Comparison of ENCODE assay signal across 14 cellular contexts in genomic region chr17:5527647-5528250, GRCh38. TPM values are rescaled to one million over a fixed set of nuclear protein-coding genes. Genes with fewer than 3 reads are reported as not detected.
DNase-seq lines count a peak whose midpoint lies in the region; ATAC-seq, FAIRE-seq and TF ChIP-seq lines count a peak whose summit lies in the region.
"Had no signal": no experiment of that assay in that cellular context is flagged by ENCODE, and none has a peak within 500 bp of the region (broad histone marks: within the 10 kb centered on the region; RNA-seq: fewer than 3 reads in every experiment).

No MANE protein-coding gene starts in this region.

- peak overlapping the region in 1 of 2 experiments; percentile 14 for H3K4ac ChIP-seq in mesenchymal stem cell (ENCODE audit: low read depth in 1 of 2, low read length in 2 of 2)

- no peak overlapping the region for H3K4me3 Mint-ChIP-seq in astrocyte (ENCODE audit: unreplicated experiment)
- H3K4me3 Mint-ChIP-seq: CD8-positive, alpha-beta T cell had no signal

- peak overlapping the region; percentile 55 for H2AK5ac ChIP-seq in mesenchymal stem cell (ENCODE audit: low read length, severe bottlenecking)

- no peaks in the 10 kb centered on the region for H4K20me1 ChIP-seq in astrocyte (ENCODE audit: insufficient read depth, low read length)

- FAIRE-seq in astrocyte (lab: Jason Lieb, UNC) = no peak
- FAIRE-seq: H54 had no signal

- 98% methylated on average over 7 of the region's 8 CpGs for WGBS in mesenchymal stem cell
- WGBS in testis, 2 donors = 86 to 87% methylated on average over 8 of the region's 8 CpGs

- H3K36me3 ChIP-seq in Panc1 (ENCODE audit: control insufficient read depth, insufficient read depth, low read length) (no peaks in the 10 kb centered on the region), astrocyte (ENCODE audit: insufficient read depth, low read length) (no peaks in the 10 kb centered on the region), mesenchymal stem cell (ENCODE audit: control insufficient read depth in 1 of 2, insufficient read depth in 2 of 2, low read depth in 1 of 2, low read length in 2 of 2) (peaks cover 0 to 78% of the 10 kb centered on the region in 2 experiments), stomach smooth muscle (ENCODE audit: control insufficient read depth in 2 of 2, insufficient read depth in 2 of 2, low read length in 2 of 2) (no peaks in the 10 kb centered on the region), testis (ENCODE audit: low read depth, missing control alignments) (no peaks in the 10 kb centered on the region)
- H3K36me3 ChIP-seq: brain microvascular endothelial cell had no signal

- H4K8ac ChIP-seq in mesenchymal stem cell (ENCODE audit: low read length) = peak overlapping the region; percentile 59

- H2BK5ac ChIP-seq in mesenchymal stem cell (ENCODE audit: low read depth, low read length, poor library complexity, severe bottlenecking) = no peak overlapping the region

- no peak for TF ChIP-seq POLR2A in testis (IDR thresholded peaks at IDR 0.05)

- H2BK15ac ChIP-seq in mesenchymal stem cell (ENCODE audit: low read depth, poor library complexity, severe bottlenecking) = peak overlapping the region; percentile 60

- H3K9me3 Mint-ChIP-seq in astrocyte (ENCODE audit: unreplicated experiment) = no peaks in the 10 kb centered on the region
- H3K9me3 Mint-ChIP-seq: CD8-positive, alpha-beta T cell had no signal

- no peaks in the 10 kb centered on the region for H3K27me3 ChIP-seq in Panc1 (ENCODE audit: control insufficient read depth, insufficient read depth, low read length)
- no peaks in the 10 kb centered on the region for H3K27me3 ChIP-seq in astrocyte (ENCODE audit: insufficient read depth, low read length)
- H3K27me3 ChIP-seq in mesenchymal stem cell (ENCODE audit: control insufficient read depth in 1 of 2, insufficient read depth in 1 of 2, low read length in 2 of 2) = no peaks in the 10 kb centered on the region
- H3K27me3 ChIP-seq in stomach smooth muscle (ENCODE audit: control insufficient read depth in 1 of 2, insufficient read depth in 2 of 2, low read length in 2 of 2) = no peaks in the 10 kb centered on the region
- H3K27me3 ChIP-seq in testis = no peaks in the 10 kb centered on the region
- H3K27me3 ChIP-seq: brain microvascular endothelial cell, stomach had no signal

- POLR2A ChIA-PET in Panc1 (lab: Charles Lee) = interaction anchor here (0.5 kb wide), 1 partner anchor 857 kb away, joined by 3 read pairs; no protein-coding TSS in a partner anchor

- peak overlapping the region; percentile 98 for H3K27ac Mint-ChIP-seq in astrocyte (ENCODE audit: unreplicated experiment)

- H3K4me3 ChIP-seq in Panc1 (ENCODE audit: low read depth in 2 of 2, low read length in 2 of 2) (no peak overlapping the region), astrocyte (ENCODE audit: insufficient read depth, low read depth, low read length) (no peak overlapping the region), mesenchymal stem cell (ENCODE audit: insufficient read depth in 1 of 2, low read depth in 1 of 2, low read length in 2 of 2) (no peak overlapping the region), stomach smooth muscle (ENCODE audit: low read length in 2 of 2) (no peak overlapping the region), testis (no peak overlapping the region)
- H3K4me3 ChIP-seq: stomach had no signal

- no peaks in the 10 kb centered on the region for H3K36me3 Mint-ChIP-seq in astrocyte (ENCODE audit: low read depth, unreplicated experiment)

- no peaks in the 10 kb centered on the region for H3K79me1 ChIP-seq in mesenchymal stem cell (replicated peaks; ENCODE audit: low read length, poor library complexity, severe bottlenecking)

- H3K18ac ChIP-seq in mesenchymal stem cell (ENCODE audit: low read depth in 1 of 2, low read length in 2 of 2) = peak overlapping the region; percentile 64 to 91

- H2AFZ ChIP-seq in astrocyte (ENCODE audit: low read depth, low read length) = no peak overlapping the region
- H2AFZ ChIP-seq in mesenchymal stem cell (ENCODE audit: low read depth, low read length) = no peak overlapping the region

- peak overlapping the region; percentile 71 for H3K9ac ChIP-seq in astrocyte (ENCODE audit: low read length)
- H3K9ac ChIP-seq in mesenchymal stem cell (ENCODE audit: low read length) = peak overlapping the region; percentile 70
- no peak overlapping the region for H3K9ac ChIP-seq in stomach smooth muscle (ENCODE audit: low read length in 2 of 2)

- H3K27me3 Mint-ChIP-seq in astrocyte (ENCODE audit: low read depth, unreplicated experiment) = no peaks in the 10 kb centered on the region

- H3K4me1 Mint-ChIP-seq in astrocyte (ENCODE audit: low read depth, unreplicated experiment) = peaks cover 23% of the 10 kb centered on the region

- no peaks in the 10 kb centered on the region for H3K9me3 ChIP-seq in Panc1 (ENCODE audit: control insufficient read depth, insufficient read depth, low read depth, low read length)
- no peaks in the 10 kb centered on the region for H3K9me3 ChIP-seq in astrocyte (ENCODE audit: insufficient read depth, low read depth, low read length)
- H3K9me3 ChIP-seq in mesenchymal stem cell (ENCODE audit: control insufficient read depth, low read length) = no peaks in the 10 kb centered on the region
- no peaks in the 10 kb centered on the region for H3K9me3 ChIP-seq in stomach smooth muscle (ENCODE audit: control insufficient read depth in 2 of 2, low read length in 2 of 2)
- H3K9me3 ChIP-seq in testis = no peaks in the 10 kb centered on the region
- H3K9me3 ChIP-seq: stomach had no signal

- in situ Hi-C loops in Panc1 (cut with HindIII; ENCODE audit: low pct_unique_long_range_greater_than_20kb, low sequenced_read_pairs) = no loop called here

- no peak overlapping the region for H3K27ac ChIP-seq in Panc1 (ENCODE audit: low read length)
- peak overlapping the region; percentile 78 for H3K27ac ChIP-seq in astrocyte (ENCODE audit: low read depth, low read length)
- peak overlapping the region; percentile 96 for H3K27ac ChIP-seq in mesenchymal stem cell (ENCODE audit: low read length, poor library complexity, severe bottlenecking)
- H3K27ac ChIP-seq in stomach smooth muscle (ENCODE audit: low read length) = peak overlapping the region; percentile 69
- H3K27ac ChIP-seq in testis = no peak overlapping the region

- peak overlapping the region; percentile 79 for H4K91ac ChIP-seq in mesenchymal stem cell (ENCODE audit: low read length)

- H3K14ac ChIP-seq in mesenchymal stem cell (ENCODE audit: low read length in 2 of 2) = peak overlapping the region in 1 of 2 experiments; percentile 56

- H3K23ac ChIP-seq in mesenchymal stem cell (ENCODE audit: low read length in 2 of 2) = no peak overlapping the region

- no peaks in the 10 kb centered on the region for H3K79me2 ChIP-seq in astrocyte (ENCODE audit: insufficient read depth, low read length)

- no peak overlapping the region for H3K4me2 ChIP-seq in astrocyte (ENCODE audit: low read length)
- H3K4me2 ChIP-seq in mesenchymal stem cell (ENCODE audit: low read length, poor library complexity, severe bottlenecking) = no peak overlapping the region

- peak overlapping the region; percentile 35 for H2BK120ac ChIP-seq in mesenchymal stem cell (ENCODE audit: low read depth, low read length)

- ATAC-seq in Panc1 = peak; percentile 40; the same call in 1 of the 2 replicates
- ATAC-seq: CD8-positive, alpha-beta T cell had no signal

- peak overlapping the region; percentile 20 to 77 for H2BK12ac ChIP-seq in mesenchymal stem cell (ENCODE audit: low read length in 2 of 2)

- DNase-seq in Panc1 (ENCODE audit: low read depth, low spot score) (no peak), astrocyte (ENCODE audit: low read depth) (no peak), mesenchymal stem cell (no peak), testis (no peak), SW480 (ENCODE audit: low spot score) (no peak), NCI-H2196 treated with DMSO at 0.1 percent for 48 hours (lab: John Stamatoyannopoulos, UW; ENCODE audit: unreplicated experiment) (no peak)
- DNase-seq: activated CD4-positive, CD25-positive, alpha-beta regulatory T cell; brain microvascular endothelial cell; CD8-positive, alpha-beta T cell; NCI-H2107; NK-92 treated with Interleukin-12 subunit alpha and Interleukin-12 subunit beta, amount 100 ng/mL, for 24 hours; stomach had no signal

- CTCF ChIA-PET in Panc1 (lab: Charles Lee) = no interaction called here

- intact Hi-C loops in Panc1 (cut with micrococcal nuclease; ENCODE audit: unreplicated experiment) (no loop called here), testis (cut with DNase I; ENCODE audit: low total_unique reads) (no loop called here)

- BruUV-seq in Panc1 (replicated peaks; lab: Mats Ljungman, UMichigan) = no TSS peak

- TF ChIP-seq CTCF in Panc1 (IDR thresholded peaks at IDR 0.05) (no peak), astrocyte (IDR thresholded peaks at IDR 0.05; ENCODE audit: insufficient read depth, low read depth, low read length) (no peak), testis (IDR thresholded peaks at IDR 0.05) (no peak)

- no peaks in the 10 kb centered on the region for H3K4me1 ChIP-seq in Panc1 (ENCODE audit: control insufficient read depth, insufficient read depth, low read length)
- H3K4me1 ChIP-seq in astrocyte (ENCODE audit: insufficient read depth, low read length) = peaks cover 19% of the 10 kb centered on the region
- peaks cover 19% of the 10 kb centered on the region for H3K4me1 ChIP-seq in mesenchymal stem cell (ENCODE audit: control insufficient read depth, insufficient read depth, low read depth, low read length)
- H3K4me1 ChIP-seq in stomach smooth muscle (ENCODE audit: control insufficient read depth, insufficient read depth, low read length) = peaks cover 15% of the 10 kb centered on the region
- no peaks in the 10 kb centered on the region for H3K4me1 ChIP-seq in testis

RNA-seq across cellular contexts. Expression of gene MIS12, which starts 41.4 kb away (rescaled TPM):
- 11.5 TPM for total RNA-seq in Panc1 (2021; ENCODE audit: unreplicated experiment)
- polyA plus RNA-seq in Panc1 (2012; ENCODE audit: insufficient read length) = 6.0 TPM
- total RNA-seq in astrocyte = 12.2 and 13.1 TPM in 2 replicates
- 10.6 TPM for polyA plus RNA-seq in mesenchymal stem cell (2013, experiment 1 of 2)
- 9.2 TPM for polyA plus RNA-seq in mesenchymal stem cell (2013, experiment 2 of 2)
- total RNA-seq in testis = 10 to 100 TPM; 12.9 to 24.5 TPM
- polyA plus RNA-seq in testis (ENCODE audit: insufficient read depth, low read depth, low replicate concordance) = 20.8 TPM

RNA-seq across cellular contexts. Expression of gene DERL2, which starts 41.8 kb away (rescaled TPM):
- total RNA-seq in Panc1 (2021; ENCODE audit: unreplicated experiment) (59.7 TPM), astrocyte (90.1 and 99.6 TPM in 2 replicates), testis (10 to 100 TPM; 70.8 to 97.0 TPM)
- polyA plus RNA-seq in Panc1 (2012; ENCODE audit: insufficient read length) = 48.8 TPM
- 46.0 TPM for polyA plus RNA-seq in mesenchymal stem cell (2013, experiment 1 of 2)
- polyA plus RNA-seq in mesenchymal stem cell (2013, experiment 2 of 2) = 45.1 TPM
- polyA plus RNA-seq in testis (ENCODE audit: insufficient read depth, low read depth, low replicate concordance) = 159 TPM

RNA-seq across cellular contexts. Expression of gene NLRP1, which starts 56.6 kb away (rescaled TPM):
- total RNA-seq in Panc1 (2021; ENCODE audit: unreplicated experiment) (0.57 TPM), astrocyte (37.5 and 48.1 TPM in 2 replicates), testis (10 to 100 TPM; 35.4 to 68.5 TPM)
- 0.28 TPM for polyA plus RNA-seq in Panc1 (2012; ENCODE audit: insufficient read length)
- 27.0 TPM for polyA plus RNA-seq in mesenchymal stem cell (2013, experiment 1 of 2)
- polyA plus RNA-seq in mesenchymal stem cell (2013, experiment 2 of 2) = 25.3 TPM
- 39.0 TPM for polyA plus RNA-seq in testis (ENCODE audit: insufficient read depth, low read depth, low replicate concordance)

RNA-seq across cellular contexts. Expression of gene DHX33, which starts 59.0 kb away (rescaled TPM):
- total RNA-seq in Panc1 (2021; ENCODE audit: unreplicated experiment) = 31.0 TPM
- polyA plus RNA-seq in Panc1 (2012; ENCODE audit: insufficient read length) = 26.8 TPM
- total RNA-seq in astrocyte = 17.7 and 19.1 TPM in 2 replicates
- polyA plus RNA-seq in mesenchymal stem cell (2013, experiment 1 of 2) = 7.7 TPM
- 8.0 TPM for polyA plus RNA-seq in mesenchymal stem cell (2013, experiment 2 of 2)
- total RNA-seq in testis = 10 to 100 TPM; 17.6 to 18.0 TPM
- 12.7 TPM for polyA plus RNA-seq in testis (ENCODE audit: insufficient read depth, low read depth, low replicate concordance)

Comparison
In these comparisons a context has a peak if more than half of its experiments do, and no peak if none do; other contexts are left out.
1. H3K27ac ChIP-seq: peak in astrocyte (single experiment), mesenchymal stem cell (single experiment) and stomach smooth muscle (single experiment); none in Panc1 (single experiment) and testis (0 of 2).
2. H3K9ac ChIP-seq: peak in astrocyte (single experiment) and mesenchymal stem cell (single experiment); none in stomach smooth muscle (0 of 2).
3. RNA of gene NLRP1, which starts 56.6 kb away (total RNA-seq): 35.4 to 68.5 TPM in testis and 37.5 to 48.1 TPM in astrocyte; 0.57 TPM in Panc1 (single experiment); every median in the first group is over 10 times any median in the second.